8 cellular contexts compared by ENCODE assay signal in the genomic region with DNA sequence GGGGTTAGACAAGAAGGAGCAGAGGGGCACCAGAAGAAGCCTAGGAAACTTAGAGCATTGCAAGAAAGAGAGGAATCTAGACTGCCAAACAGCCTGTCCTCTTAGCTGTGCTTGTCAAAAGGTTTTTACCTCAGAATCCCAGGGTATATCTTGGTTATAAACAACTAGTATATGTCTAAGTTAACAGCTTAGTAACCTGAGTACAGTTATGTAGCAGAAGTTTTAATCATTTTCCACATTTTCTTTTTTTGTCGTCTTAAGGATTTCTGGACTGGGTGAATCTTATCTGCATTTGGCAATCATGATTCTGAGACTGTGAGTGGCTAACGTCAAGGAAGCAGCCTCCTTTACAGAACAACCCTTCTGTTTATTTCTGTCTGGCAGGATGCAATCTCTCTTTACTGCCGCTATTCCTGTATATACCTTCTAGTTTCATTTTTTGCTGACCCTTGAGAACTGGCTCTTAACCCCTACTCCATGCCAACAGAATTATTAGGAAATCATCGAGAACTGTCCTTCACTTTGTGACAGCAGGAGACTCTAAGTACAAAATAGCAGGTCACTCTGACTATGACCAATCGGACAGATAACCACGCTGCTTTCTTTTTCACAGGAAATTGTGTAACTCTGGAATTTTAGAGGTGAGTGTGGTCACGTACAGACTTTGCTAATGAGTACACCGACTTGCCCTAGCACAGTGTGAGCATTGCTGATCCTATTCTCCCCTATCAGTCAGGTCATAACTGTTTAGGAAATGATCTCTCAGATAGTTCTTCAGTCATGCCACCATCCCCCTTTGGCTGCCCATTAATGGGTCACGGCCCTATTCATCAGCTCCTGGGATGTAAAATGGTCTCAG.
DNase-seq lines count a peak whose midpoint lies in the region; ATAC-seq and TF ChIP-seq lines count a peak whose summit lies in the region.

No MANE protein-coding gene starts in this region.

- ATAC-seq in HG02884 (IDR thresholded peaks at IDR 0.05; ENCODE audit: unreplicated experiment): peak; percentile 97
- peak; percentile 97 for ATAC-seq in stimulated activated naive CD8-positive, alpha-beta T cell treated with anti-CD3 and anti-CD28 coated beads, Interleukin-15, Interleukin-2, amounts not matched to agents 100 U/mL and 50 U/mL, for 24 hours

- in situ Hi-C loops in astrocyte of the spinal cord (cut with HindIII; ENCODE audit: low sequenced_read_pairs): no loop called here

- TF ChIP-seq CTCF in astrocyte of the spinal cord (IDR thresholded peaks at IDR 0.05; ENCODE audit: low read depth, low read length): no peak

- DNase-seq in stimulated activated CD4-positive, alpha-beta T cell treated with anti-CD3 and anti-CD28 coated beads, Interleukin-1b, Interleukin-23, amount 100 ng/mL, for 48 hours: peak; percentile 43
- DNase-seq in stimulated activated CD4-positive, alpha-beta T cell treated with anti-CD3 and anti-CD28 coated beads, Interleukin-4, amount 100 ng/mL, for 4 hours: no peak
- peak; percentile 11 for DNase-seq in NOMO-1 treated with dmso at 0.1 percent for 144 hours (lab: John Stamatoyannopoulos, UW; ENCODE audit: unreplicated experiment)
- DNase-seq in astrocyte of the spinal cord (ENCODE audit: low read depth, low spot score): peak; percentile 63
- peak; percentile 98 for DNase-seq in kidney tubule cell (ENCODE audit: low spot score)
- DNase-seq in stimulated activated naive CD8-positive, alpha-beta T cell treated with anti-CD3 and anti-CD28 coated beads, Interleukin-15, Interleukin-2, amounts not matched to agents 100 U/mL and 50 U/mL, for 24 hours: peak; percentile 19
- no peak for DNase-seq in NCI-H1436 treated with DMSO at 0.1 percent for 48 hours (lab: John Stamatoyannopoulos, UW)

- H3K4me3 ChIP-seq in astrocyte of the spinal cord (ENCODE audit: low read depth, low read length): peak overlapping the region; percentile 19

Comparison
In these comparisons a context has a peak if more than half of its experiments do, and no peak if none do; other contexts are left out.
1. DNase-seq: peak in stimulated activated CD4-positive, alpha-beta T cell treated with anti-CD3 and anti-CD28 coated beads, Interleukin-1b, Interleukin-23, amount 100 ng/mL, for 48 hours (single experiment), NOMO-1 treated with dmso at 0.1 percent for 144 hours (single experiment), astrocyte of the spinal cord (single experiment), kidney tubule cell (single experiment) and stimulated activated naive CD8-positive, alpha-beta T cell treated with anti-CD3 and anti-CD28 coated beads, Interleukin-15, Interleukin-2, amounts not matched to agents 100 U/mL and 50 U/mL, for 24 hours (single experiment); none in stimulated activated CD4-positive, alpha-beta T cell treated with anti-CD3 and anti-CD28 coated beads, Interleukin-4, amount 100 ng/mL, for 4 hours (0 of 2) and NCI-H1436 treated with DMSO at 0.1 percent for 48 hours (single experiment).